ENCODE assay signal across 8 cellular contexts in the genomic region with DNA sequence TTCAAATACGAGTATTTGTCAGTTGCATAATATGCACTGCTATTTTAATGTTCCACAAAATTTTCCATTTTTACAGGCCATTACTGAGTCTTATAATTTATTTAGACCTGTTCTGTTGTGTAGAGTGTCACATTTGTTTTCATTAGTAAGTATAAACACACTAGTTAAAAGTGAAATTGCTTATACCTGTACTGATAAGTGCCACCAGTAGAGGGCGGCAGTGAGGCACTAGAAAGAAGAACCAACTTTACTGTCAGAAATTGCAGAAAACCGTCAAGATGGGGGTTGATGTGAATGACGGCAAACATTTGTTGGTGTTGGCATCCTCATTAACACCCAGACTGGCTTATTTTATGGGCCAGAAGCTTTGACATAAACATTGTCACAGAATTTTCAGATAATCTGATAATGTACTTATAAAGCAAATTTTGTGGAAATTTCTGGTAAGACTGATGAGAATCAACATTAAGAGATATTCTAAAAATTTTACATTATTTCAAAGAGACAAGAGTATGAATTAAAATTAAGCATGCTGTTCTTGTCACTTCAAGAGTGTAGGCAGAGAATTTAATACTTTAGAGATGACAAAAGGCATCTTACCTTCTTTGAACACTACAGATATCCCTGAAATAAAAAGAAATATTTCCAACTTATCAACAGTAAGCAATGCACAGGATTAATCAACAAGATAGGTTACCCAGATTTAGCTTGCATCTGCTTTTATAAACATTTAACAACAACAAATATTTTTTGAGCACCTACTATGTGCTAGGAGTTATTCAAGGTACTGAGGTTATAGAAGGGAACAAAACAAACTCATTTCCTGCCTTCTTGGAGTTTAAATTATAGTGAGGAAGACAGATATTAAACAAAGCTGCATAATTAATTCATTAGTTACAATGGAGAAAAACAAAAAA. TPM values are rescaled to one million over a fixed set of nuclear protein-coding genes. Genes with fewer than 3 reads are reported as not detected.
DNase-seq lines count a peak whose midpoint lies in the region; ATAC-seq, FAIRE-seq and TF ChIP-seq lines count a peak whose summit lies in the region.

No MANE protein-coding gene starts in this region.

- FAIRE-seq in A549 (lab: Jason Lieb, UNC) (no peak), GM18507 (lab: Jason Lieb, UNC) (peak; percentile 95)

- H3K4me3 ChIP-seq in A549: no peak overlapping the region

- TF ChIP-seq RAD21 in A549 (conservative IDR thresholded peaks at IDR 0.05 in 1 of 2, IDR thresholded peaks at IDR 0.05 in 1 of 2): peak; percentile 46 to 55; a peak in 3 of 5 replicates

- WGBS in A549 (ENCODE audit: missing lambda C conversion rate): 28% methylated on average over 4 of the region's 4 CpGs

- ATAC-seq in A549: peak in 1 of 2 experiments; percentile 65; a peak in 4 of 6 replicates

- TF ChIP-seq EP300 in A549 (IDR thresholded peaks at IDR 0.05): no peak

- DNase-seq in A549 (ENCODE audit: low read depth in 1 of 2, low spot score in 1 of 2) (peak; percentile 5 to 47), GM18507 (ENCODE audit: extremely low spot score, insufficient read length, low read depth) (peak; percentile 25), NCI-H2227 treated with DMSO at 0.1 percent for 48 hours (lab: John Stamatoyannopoulos, UW) (peak; percentile 29), dermis microvascular lymphatic vessel endothelial cell (ENCODE audit: low read depth in 2 of 2) (peak; percentile 39 to 73), lung microvascular endothelial cell (ENCODE audit: low read depth in 2 of 2) (peak; percentile 68 to 79), HuH-7.5 (ENCODE audit: low spot score) (no peak)
- DNase-seq in activated CD4-positive, alpha-beta T cell treated with anti-CD3 and anti-CD28 coated beads, Interleukin-2, amount 10 ng/mL, durations not matched to agents 7 days and 5 days: peak; percentile 87
- peak; percentile 50 for DNase-seq in stimulated activated CD8-positive, alpha-beta memory T cell treated with anti-CD3 and anti-CD28 coated beads, Interleukin-15, amount 100 ng/mL, for 24 hours (ENCODE audit: low read depth)

- no peaks in the 10 kb centered on the region for H3K4me1 ChIP-seq in A549

- no peak overlapping the region for H3K27ac ChIP-seq in A549

- H3K4me3 Mint-ChIP-seq in activated CD4-positive, alpha-beta T cell treated with anti-CD3 and anti-CD28 coated beads, Interleukin-2, amount 10 ng/mL, durations not matched to agents 7 days and 5 days: no peak overlapping the region

- H3K9me3 ChIP-seq in A549: no peaks in the 10 kb centered on the region

- TF ChIP-seq POLR2A in A549 (IDR thresholded peaks at IDR 0.05; ENCODE audit: low read length): no peak

- H3K36me3 Mint-ChIP-seq in activated CD4-positive, alpha-beta T cell treated with anti-CD3 and anti-CD28 coated beads, Interleukin-2, amount 10 ng/mL, durations not matched to agents 7 days and 5 days (ENCODE audit: low read depth): peaks cover 13% of the 10 kb centered on the region

- CTCF ChIA-PET in A549 (lab: Yijun Ruan, JAX): interaction anchor here (0.7 to 1.5 kb wide), 8 partner anchors 9 to 222 kb away, joined by 3 to 5 read pairs (median 3); no protein-coding TSS in a partner anchor
- CTCF ChIA-PET in activated CD4-positive, alpha-beta T cell treated with anti-CD3 and anti-CD28 coated beads, Interleukin-2, amount 10 ng/mL, durations not matched to agents 7 days and 5 days (lab: Charles Lee): no interaction called here

- H3K4me2 ChIP-seq in A549: peak overlapping the region; percentile 4; the same call in 1 of the 3 replicates

- H3K9me3 Mint-ChIP-seq in activated CD4-positive, alpha-beta T cell treated with anti-CD3 and anti-CD28 coated beads, Interleukin-2, amount 10 ng/mL, durations not matched to agents 7 days and 5 days: no peaks in the 10 kb centered on the region

- H3K4me1 Mint-ChIP-seq in activated CD4-positive, alpha-beta T cell treated with anti-CD3 and anti-CD28 coated beads, Interleukin-2, amount 10 ng/mL, durations not matched to agents 7 days and 5 days: peaks cover 21% of the 10 kb centered on the region

- no peak overlapping the region for H3K27ac Mint-ChIP-seq in activated CD4-positive, alpha-beta T cell treated with anti-CD3 and anti-CD28 coated beads, Interleukin-2, amount 10 ng/mL, durations not matched to agents 7 days and 5 days

- POLR2A ChIA-PET in A549 (lab: Yijun Ruan, JAX): no interaction called here
- POLR2A ChIA-PET in activated CD4-positive, alpha-beta T cell treated with anti-CD3 and anti-CD28 coated beads, Interleukin-2, amount 10 ng/mL, durations not matched to agents 7 days and 5 days (lab: Charles Lee): no interaction called here

- peak; percentile 78 for TF ChIP-seq CTCF in A549 (IDR thresholded peaks at IDR 0.05)

- no peaks in the 10 kb centered on the region for H3K27me3 Mint-ChIP-seq in activated CD4-positive, alpha-beta T cell treated with anti-CD3 and anti-CD28 coated beads, Interleukin-2, amount 10 ng/mL, durations not matched to agents 7 days and 5 days

TF ChIP-seq in A549, 52 proteins besides CTCF, POLR2A, EP300 and RAD21:
- peak; percentile 56 for TF ChIP-seq SMC3 (IDR thresholded peaks at IDR 0.05)
- no peak for TF ChIP-seq MYC (IDR thresholded peaks at IDR 0.05; ENCODE audit: borderline replicate concordance, low read length)

RNA-seq across cellular contexts. Expression of gene ALPK1, which starts 24.9 kb away (rescaled TPM):
- 15.0 and 15.9 TPM in 2 replicates for polyA plus RNA-seq in A549 (2011; rRNA removed)
- polyA plus RNA-seq in A549 (2012; cell fraction: cytosol; rRNA removed): 1.5 and 1.8 TPM in 2 replicates
- polyA plus RNA-seq in A549 (2012; cell fraction: nucleus; rRNA removed): 2.6 and 3.3 TPM in 2 replicates
- 3.3 to 4.0 TPM (median 3.5 TPM) in 3 replicates for polyA plus RNA-seq in A549 (2017; fragmentation: RNase III; extraction: RNeasy Plus Mini Kit Qiagen cat#74134 plus additional on column Dnase treatment)
- polyA minus RNA-seq in A549 (2011; rRNA and poly(A)+ RNA removed): 18.5 and 19.7 TPM in 2 replicates
- 10 to 100 TPM; 17.3 to 18.3 TPM for total RNA-seq in activated CD4-positive, alpha-beta T cell treated with anti-CD3 and anti-CD28 coated beads, Interleukin-2, amount 10 ng/mL, durations not matched to agents 7 days and 5 days
- total RNA-seq in dermis microvascular lymphatic vessel endothelial cell: 1.0 and 1.2 TPM in 2 replicates
- total RNA-seq in lung microvascular endothelial cell: 1.1 and 1.2 TPM in 2 replicates

RNA-seq across cellular contexts. Expression of gene TIFA, which starts 36.3 kb away (rescaled TPM):
- polyA plus RNA-seq in A549 (2011; rRNA removed): 7.9 and 9.2 TPM in 2 replicates
- 0.85 and 1.1 TPM in 2 replicates for polyA plus RNA-seq in A549 (2012; cell fraction: cytosol; rRNA removed)
- 0.42 and 0.43 TPM in 2 replicates for polyA plus RNA-seq in A549 (2012; cell fraction: nucleus; rRNA removed)
- 3.3 to 3.4 TPM (median 3.3 TPM) in 3 replicates for polyA plus RNA-seq in A549 (2017; fragmentation: RNase III; extraction: RNeasy Plus Mini Kit Qiagen cat#74134 plus additional on column Dnase treatment)
- polyA minus RNA-seq in A549 (2011; rRNA and poly(A)+ RNA removed): 1.9 and 2.0 TPM in 2 replicates
- total RNA-seq in activated CD4-positive, alpha-beta T cell treated with anti-CD3 and anti-CD28 coated beads, Interleukin-2, amount 10 ng/mL, durations not matched to agents 7 days and 5 days: 10 to 100 TPM; 27.0 to 29.4 TPM
- total RNA-seq in dermis microvascular lymphatic vessel endothelial cell: 11.9 and 12.5 TPM in 2 replicates
- total RNA-seq in lung microvascular endothelial cell: 10.2 and 16.1 TPM in 2 replicates
